Comparison of ENCODE assay signal across 17 cellular contexts in genomic region chr6:89161326-89162046, GRCh38. TPM values are rescaled to one million over a fixed set of nuclear protein-coding genes. Genes with fewer than 3 reads are reported as not detected.
DNase-seq lines count a peak whose midpoint lies in the region; ATAC-seq, FAIRE-seq and TF ChIP-seq lines count a peak whose summit lies in the region.
"Had no signal": no experiment of that assay in that cellular context is flagged by ENCODE, and none has a peak within 500 bp of the region (broad histone marks: within the 10 kb centered on the region; RNA-seq: fewer than 3 reads in every experiment).

No MANE protein-coding gene starts in this region.

- H3K79me1 ChIP-seq in H1 (ENCODE audit: low read depth, low read length): no peaks in the 10 kb centered on the region

- H3K9me3 ChIP-seq in T-helper 17 cell (ENCODE audit: control insufficient read depth, low read length, poor library complexity, severe bottlenecking) (no peaks in the 10 kb centered on the region), H1 (ENCODE audit: insufficient read depth in 2 of 2, low read depth in 1 of 2, low read length in 1 of 2) (no peaks in the 10 kb centered on the region), lung (ENCODE audit: control insufficient read depth in 2 of 2, insufficient read depth in 1 of 2, low read length in 1 of 2) (no peaks in the 10 kb centered on the region), suprapubic skin (no peaks in the 10 kb centered on the region)

- peaks cover 0 to 4% (median 0%) of the 10 kb centered on the region in 4 experiments; a peak in 1 of 8 replicates for H3K36me3 ChIP-seq in H1 (ENCODE audit: control insufficient read depth in 2 of 4, insufficient read depth in 4 of 4, low read length in 3 of 4)
- peaks cover 13% of the 10 kb centered on the region in 2 donors for H3K36me3 ChIP-seq in lung (ENCODE audit: control insufficient read depth in 2 of 2, insufficient read depth in 2 of 2, low read length in 2 of 2)
- H3K36me3 ChIP-seq in suprapubic skin: peaks cover 28% of the 10 kb centered on the region

- no peak overlapping the region for H2BK15ac ChIP-seq in H1 (ENCODE audit: low read length)

- no peak for ATAC-seq in T-helper 17 cell
- ATAC-seq in lung (ENCODE audit: insufficient read depth, low FRiP score): no peak
- no peak for ATAC-seq in GM19452 (IDR thresholded peaks at IDR 0.05; ENCODE audit: unreplicated experiment)
- no peak for ATAC-seq in HG02938 (IDR thresholded peaks at IDR 0.05; ENCODE audit: unreplicated experiment)
- ATAC-seq: stimulated activated naive CD8-positive, alpha-beta T cell treated with anti-CD3 and anti-CD28 coated beads, Interleukin-15, amount 100 ng/mL, for 72 hours had no signal

- peak overlapping the region; percentile 3 for H3K27ac Mint-ChIP-seq in T-helper 17 cell
- H3K27ac Mint-ChIP-seq in activated T-cell treated with anti-CD3 and anti-CD28 coated beads, Interleukin-2, amount 50 U/mL, for 24 hours: no peak overlapping the region
- H3K27ac Mint-ChIP-seq: CD4-positive, CD25-positive, alpha-beta regulatory T cell had no signal

- no peak overlapping the region for H2AK5ac ChIP-seq in H1 (ENCODE audit: low read depth, low read length)

- POLR2A ChIA-PET in H1 (lab: Charles Lee; ENCODE audit: partially characterized antibody): no interaction called here

- H3K4me1 ChIP-seq in H1 (replicated peaks in 1 of 4; ENCODE audit: control insufficient read depth in 3 of 4, insufficient read depth in 4 of 4, low read length in 3 of 4) (peaks cover 0 to 3% (median 0%) of the 10 kb centered on the region in 4 experiments; a peak in 1 of 7 replicates), lung (ENCODE audit: control insufficient read depth in 2 of 2, insufficient read depth in 2 of 2, low read length in 2 of 2) (peaks cover 0 to 5% of the 10 kb centered on the region in 2 donors), suprapubic skin (no peaks in the 10 kb centered on the region)

- H3K4me1 Mint-ChIP-seq in T-helper 17 cell: peaks cover 9% of the 10 kb centered on the region
- H3K4me1 Mint-ChIP-seq in activated T-cell treated with anti-CD3 and anti-CD28 coated beads, Interleukin-2, amount 50 U/mL, for 24 hours (ENCODE audit: low read depth): no peaks in the 10 kb centered on the region
- H3K4me1 Mint-ChIP-seq: stimulated activated naive CD8-positive, alpha-beta T cell treated with anti-CD3 and anti-CD28 coated beads, Interleukin-15, amount 100 ng/mL, for 72 hours had no signal

- H3K4me3 ChIP-seq in H1 (ENCODE audit: extremely low read depth in 1 of 4, insufficient read depth in 2 of 4, low read depth in 3 of 4, low read length in 4 of 4) (no peak overlapping the region), lung (no peak overlapping the region), suprapubic skin (no peak overlapping the region)

- H2BK5ac ChIP-seq in H1 (ENCODE audit: low read depth, low read length): no peak overlapping the region

- no peak overlapping the region for H3K14ac ChIP-seq in H1 (ENCODE audit: insufficient read length)

- no peak overlapping the region for H3K4me3 Mint-ChIP-seq in T-helper 17 cell
- H3K4me3 Mint-ChIP-seq in activated T-cell treated with anti-CD3 and anti-CD28 coated beads, Interleukin-2, amount 50 U/mL, for 24 hours: no peak overlapping the region
- H3K4me3 Mint-ChIP-seq: CD4-positive, CD25-positive, alpha-beta regulatory T cell; stimulated activated naive CD8-positive, alpha-beta T cell treated with anti-CD3 and anti-CD28 coated beads, Interleukin-15, amount 100 ng/mL, for 72 hours had no signal

- FAIRE-seq in H1 (lab: Jason Lieb, UNC): no peak

- no peak overlapping the region for H2AFZ ChIP-seq in H1 (ENCODE audit: low read length)

- H3K27me3 ChIP-seq in H1 (replicated peaks in 1 of 4; ENCODE audit: control insufficient read depth in 3 of 4, extremely low read depth in 1 of 4, insufficient read depth in 3 of 4, low read length in 3 of 4) (no peaks in the 10 kb centered on the region), lung (ENCODE audit: control insufficient read depth, insufficient read depth) (no peaks in the 10 kb centered on the region), suprapubic skin (no peaks in the 10 kb centered on the region)

- H2BK120ac ChIP-seq in H1 (replicated peaks; ENCODE audit: low read depth, low read length): no peak overlapping the region

- H3K9me3 Mint-ChIP-seq in activated T-cell treated with anti-CD3 and anti-CD28 coated beads, Interleukin-2, amount 50 U/mL, for 24 hours: no peaks in the 10 kb centered on the region
- H3K9me3 Mint-ChIP-seq: CD4-positive, CD25-positive, alpha-beta regulatory T cell; stimulated activated naive CD8-positive, alpha-beta T cell treated with anti-CD3 and anti-CD28 coated beads, Interleukin-15, amount 100 ng/mL, for 72 hours had no signal

- no peak overlapping the region for H4K8ac ChIP-seq in H1 (ENCODE audit: extremely low read depth, insufficient read depth, low read length)

- no peak overlapping the region; the same call in 1 of the 2 replicates for H3K18ac ChIP-seq in H1 (ENCODE audit: extremely low read depth, low read length)

- H3K23ac ChIP-seq in H1 (ENCODE audit: insufficient read length): no peak overlapping the region

- peak overlapping the region; percentile 13; the same call in 1 of the 2 replicates for H2BK20ac ChIP-seq in H1 (ENCODE audit: low read length)

- no peaks in the 10 kb centered on the region for H3K27me3 Mint-ChIP-seq in T-helper 17 cell
- H3K27me3 Mint-ChIP-seq in activated T-cell treated with anti-CD3 and anti-CD28 coated beads, Interleukin-2, amount 50 U/mL, for 24 hours: no peaks in the 10 kb centered on the region
- H3K27me3 Mint-ChIP-seq: CD4-positive, CD25-positive, alpha-beta regulatory T cell; stimulated activated naive CD8-positive, alpha-beta T cell treated with anti-CD3 and anti-CD28 coated beads, Interleukin-15, amount 100 ng/mL, for 72 hours had no signal

- no peak overlapping the region for H4K91ac ChIP-seq in H1 (replicated peaks; ENCODE audit: insufficient read length, low read length)

- DNase-seq in T-helper 17 cell (no peak), H1 (ENCODE audit: low read depth in 1 of 2, low spot score in 2 of 2) (no peak), lung (ENCODE audit: low spot score) (no peak), suprapubic skin (ENCODE audit: low spot score in 2 of 2) (no peak), NOMO-1 treated with dmso at 0.1 percent for 144 hours (lab: John Stamatoyannopoulos, UW; ENCODE audit: unreplicated experiment) (no peak)
- DNase-seq in activated T-cell treated with anti-CD3 and anti-CD28 coated beads, Interleukin-2, amount 50 U/mL, for 24 hours: no peak
- DNase-seq: CD4-positive, CD25-positive, alpha-beta regulatory T cell; effector CD8-positive, alpha-beta T cell; GF-D8; glutamatergic neuron; NCI-H146; NCI-H69; stimulated activated naive CD8-positive, alpha-beta T cell treated with anti-CD3 and anti-CD28 coated beads, Interleukin-15, amount 100 ng/mL, for 72 hours had no signal

- H3K27ac ChIP-seq in H1 (ENCODE audit: low read depth, low read length): no peak overlapping the region
- peak overlapping the region; percentile 4 to 84 for H3K27ac ChIP-seq in lung (ENCODE audit: low read depth in 1 of 2, low read length in 1 of 2)
- peak overlapping the region; percentile 27 for H3K27ac ChIP-seq in suprapubic skin

- peaks cover 21% of the 10 kb centered on the region for H3K36me3 Mint-ChIP-seq in T-helper 17 cell (ENCODE audit: low read depth)
- H3K36me3 Mint-ChIP-seq in activated T-cell treated with anti-CD3 and anti-CD28 coated beads, Interleukin-2, amount 50 U/mL, for 24 hours (ENCODE audit: low read depth): peaks cover 73% of the 10 kb centered on the region

- no peaks in the 10 kb centered on the region for H4K20me1 ChIP-seq in H1 (replicated peaks in 1 of 2; ENCODE audit: control insufficient read depth in 1 of 2, insufficient read depth in 2 of 2, low read length in 2 of 2)

- CTCF ChIA-PET in H1 (lab: Charles Lee; ENCODE audit: partially characterized antibody): interaction anchor here (0.5 to 2.2 kb wide), 30 partner anchors 9 to 417 kb away, joined by 3 to 9 read pairs (median 4); partner anchors contain the start of gene GABRR2

- H2BK12ac ChIP-seq in H1 (ENCODE audit: low read depth, low read length): no peak overlapping the region

- TF ChIP-seq POLR2A in H1 (IDR thresholded peaks at IDR 0.05; ENCODE audit: control extremely low read depth in 1 of 2, low read depth in 2 of 2, low read length in 2 of 2): no peak
- no peak for TF ChIP-seq POLR2A in suprapubic skin (IDR thresholded peaks at IDR 0.05)

- peak; percentile 34 to 73 (median 55) for TF ChIP-seq CTCF in H1 (IDR thresholded peaks at IDR 0.05; ENCODE audit: control extremely low read depth in 1 of 3, insufficient read depth in 1 of 3, low read depth in 1 of 3, low read length in 3 of 3)
- TF ChIP-seq CTCF in lung (IDR thresholded peaks at IDR 0.05; ENCODE audit: control extremely low read depth, extremely low read depth): no peak
- no peak for TF ChIP-seq CTCF in suprapubic skin (IDR thresholded peaks at IDR 0.05)

- H3K79me2 ChIP-seq in H1 (ENCODE audit: control insufficient read depth in 1 of 2, insufficient read depth in 2 of 2, low read length in 2 of 2): no peaks in the 10 kb centered on the region

- H3K4ac ChIP-seq in H1 (replicated peaks; ENCODE audit: insufficient read length, low read depth, low read length): no peak overlapping the region

- H3K23me2 ChIP-seq in H1 (ENCODE audit: low read depth, low read length): no peaks in the 10 kb centered on the region; the same call in 1 of the 2 replicates

- no peak overlapping the region for H3K9ac ChIP-seq in H1 (replicated peaks in 1 of 4; ENCODE audit: extremely low read depth in 1 of 4, low read depth in 3 of 4, low read length in 3 of 4)

- H3K56ac ChIP-seq in H1 (replicated peaks; ENCODE audit: insufficient read length, low read depth, low read length): no peak overlapping the region

- peak; percentile 86 to 90 for TF ChIP-seq RAD21 in H1 (IDR thresholded peaks at IDR 0.05 in 1 of 2, conservative IDR thresholded peaks at IDR 0.05 in 1 of 2; ENCODE audit: low read depth in 2 of 2, low read length in 2 of 2)

- TF ChIP-seq EP300 in H1 (IDR thresholded peaks at IDR 0.05; ENCODE audit: borderline replicate concordance in 1 of 2, low read depth in 2 of 2, low read length in 2 of 2) (no peak), suprapubic skin (IDR thresholded peaks at IDR 0.05) (peak; percentile 9)

- 70% methylated on average over 7 of the region's 7 CpGs; no CpG with 5 or more reads in 1 of the 2 experiments for WGBS in H1 (ENCODE audit: extremely low coverage in 1 of 2, insufficient coverage in 1 of 2, insufficient read length in 1 of 2, insufficient replicate concordance in 2 of 2, low coverage in 1 of 2, low lambda C conversion rate in 2 of 2, missing lambda C conversion rate in 1 of 2), 2 experiments
- 86 to 89% methylated on average over 7 of the region's 7 CpGs for WGBS in lung, 2 donors
- 78% methylated on average over 7 of the region's 7 CpGs for WGBS in suprapubic skin

- no peak overlapping the region for H4K5ac ChIP-seq in H1 (ENCODE audit: insufficient read length, low read depth, low read length)

- no peak overlapping the region for H3K4me2 ChIP-seq in H1 (ENCODE audit: insufficient read depth in 1 of 2, low read depth in 2 of 2, low read length in 2 of 2)

RNA-seq across cellular contexts. Expression of gene PM20D2, which starts 15.6 kb away (rescaled TPM):
- total RNA-seq in T-helper 17 cell (1 to 10 TPM; 4.2 to 5.5 TPM), lung (10 to 100 TPM in 1 of 2 donors, 1 to 10 TPM in 1; 7.5 to 21.5 TPM), suprapubic skin (10 to 100 TPM; 15.3 to 18.6 (median 16.7) TPM)
- total RNA-seq in H1 (2021; fragmentation: NEBNext Ultra II Directional; extraction: Animal tissue kit (Norgen Biotek cat#: 25700)): 7.1 and 7.6 TPM in 2 replicates
- polyA plus RNA-seq in H1 (2011; rRNA removed) (2.2 and 2.7 TPM in 2 replicates), lung (1 to 10 TPM; 3.1 to 5.8 TPM)
- 3.8 TPM for polyA plus RNA-seq in H1 (2011; cell fraction: cytosol; rRNA removed)
- 2.7 TPM for polyA plus RNA-seq in H1 (2011; cell fraction: nucleus; rRNA removed)
- polyA plus RNA-seq in H1 (2012, experiment 1 of 2): 2.0 to 4.5 TPM (median 2.8 TPM) in 4 replicates
- 1.6 TPM for polyA plus RNA-seq in H1 (2012, experiment 2 of 2)
- 3.9 TPM for polyA plus RNA-seq in H1 (2013, experiment 1 of 2)
- polyA plus RNA-seq in H1 (2013, experiment 2 of 2): 3.8 TPM
- 2.1 and 3.1 TPM in 2 replicates for polyA minus RNA-seq in H1 (2011; rRNA and poly(A)+ RNA removed)
- polyA minus RNA-seq in H1 (2011; cell fraction: cytosol; rRNA and poly(A)+ RNA removed): 5.2 TPM
- 5.0 TPM for polyA minus RNA-seq in H1 (2011; cell fraction: nucleus; rRNA and poly(A)+ RNA removed)

RNA-seq across cellular contexts. Expression of gene SRSF12, which starts 43.6 kb away (rescaled TPM):
- total RNA-seq in T-helper 17 cell (not detected), lung (1 to 10 TPM in 1 of 2 donors, under 1 TPM in 1; 0.49 to 4.0 TPM), suprapubic skin (under 1 TPM in 2 of 4 donors, not detected in 2; 0.15 to 0.36 TPM)
- total RNA-seq in H1 (2021; fragmentation: NEBNext Ultra II Directional; extraction: Animal tissue kit (Norgen Biotek cat#: 25700)): 4.2 and 4.9 TPM in 2 replicates
- polyA plus RNA-seq in H1 (2011; rRNA removed) (1.8 and 2.6 TPM in 2 replicates), lung (under 1 TPM; 0.55 to 0.79 TPM)
- polyA plus RNA-seq in H1 (2011; cell fraction: cytosol; rRNA removed): 2.8 TPM
- polyA plus RNA-seq in H1 (2011; cell fraction: nucleus; rRNA removed): 1.9 TPM
- polyA plus RNA-seq in H1 (2012, experiment 1 of 2): 2.8 to 4.4 TPM (median 3.9 TPM) in 4 replicates
- polyA plus RNA-seq in H1 (2012, experiment 2 of 2): 0.64 TPM
- polyA plus RNA-seq in H1 (2013, experiment 1 of 2): 2.5 TPM
- polyA plus RNA-seq in H1 (2013, experiment 2 of 2): 2.5 TPM
- polyA minus RNA-seq in H1 (2011; rRNA and poly(A)+ RNA removed): 1.5 and 3.0 TPM in 2 replicates
- polyA minus RNA-seq in H1 (2011; cell fraction: cytosol; rRNA and poly(A)+ RNA removed): 2.3 TPM
- polyA minus RNA-seq in H1 (2011; cell fraction: nucleus; rRNA and poly(A)+ RNA removed): 4.5 TPM
- total RNA-seq: CD4-positive, CD25-positive, alpha-beta regulatory T cell; lung microvascular endothelial cell had no signal

RNA-seq across cellular contexts. Expression of gene GABRR1, which starts 55.7 kb away (rescaled TPM):
- total RNA-seq in T-helper 17 cell (not detected), lung (not detected), suprapubic skin (under 1 TPM in 2 of 4 donors, not detected in 2; 0.48 to 0.52 TPM)
- 0.17 and 0.60 TPM in 2 replicates for total RNA-seq in H1 (2021; fragmentation: NEBNext Ultra II Directional; extraction: Animal tissue kit (Norgen Biotek cat#: 25700))
- polyA plus RNA-seq in H1 (2011; rRNA removed) (0.52 and 0.63 TPM in 2 replicates), lung (not detected)
- 0.48 TPM for polyA plus RNA-seq in H1 (2011; cell fraction: cytosol; rRNA removed)
- 0.40 TPM for polyA plus RNA-seq in H1 (2011; cell fraction: nucleus; rRNA removed)
- 0.16 to 0.31 TPM (median 0.23 TPM) in 3 of 4 replicates, not detected in the other for polyA plus RNA-seq in H1 (2012, experiment 1 of 2)
- 0.09 TPM for polyA plus RNA-seq in H1 (2012, experiment 2 of 2)
- polyA plus RNA-seq in H1 (2013, experiment 1 of 2): 0.30 TPM
- 0.57 TPM for polyA plus RNA-seq in H1 (2013, experiment 2 of 2)
- polyA minus RNA-seq in H1 (2011; rRNA and poly(A)+ RNA removed): 0.51 and 0.85 TPM in 2 replicates
- not detected for polyA minus RNA-seq in H1 (2011; cell fraction: cytosol; rRNA and poly(A)+ RNA removed)
- not detected for polyA minus RNA-seq in H1 (2011; cell fraction: nucleus; rRNA and poly(A)+ RNA removed)
- total RNA-seq: CD4-positive, CD25-positive, alpha-beta regulatory T cell; lung microvascular endothelial cell; SK-MEL-5 had no signal
- polyA plus RNA-seq: CD4-positive, CD25-positive, alpha-beta regulatory T cell had no signal

Comparison
In these comparisons a context has a peak if more than half of its experiments do, and no peak if none do; other contexts are left out.
1. CTCF ChIP-seq: peak in H1 (3 of 3); none in lung (single experiment) and suprapubic skin (0 of 2).